Comparison of ENCODE assay signal across 12 cellular contexts in genomic region chr1:84435159-84435558, GRCh38. TPM values are rescaled to one million over a fixed set of nuclear protein-coding genes. Genes with fewer than 3 reads are reported as not detected.
DNase-seq lines count a peak whose midpoint lies in the region; ATAC-seq, FAIRE-seq and TF ChIP-seq lines count a peak whose summit lies in the region.
"Had no signal": no experiment of that assay in that cellular context is flagged by ENCODE, and none has a peak within 500 bp of the region (broad histone marks: within the 10 kb centered on the region; RNA-seq: fewer than 3 reads in every experiment).

No MANE protein-coding gene starts in this region.

- no peaks in the 10 kb centered on the region for H3K36me3 ChIP-seq in PC-3 (ENCODE audit: low read depth, low read length)
- no peaks in the 10 kb centered on the region for H3K36me3 ChIP-seq in osteoblast (ENCODE audit: insufficient read depth, low read length)
- no peaks in the 10 kb centered on the region for H3K36me3 ChIP-seq in left ventricle myocardium inferior
- H3K36me3 ChIP-seq in kidney (ENCODE audit: control insufficient read depth in 1 of 2, insufficient read depth in 2 of 2, low read length in 2 of 2) = no peaks in the 10 kb centered on the region

- H3K4me2 ChIP-seq in PC-3 (ENCODE audit: low read length) = no peak overlapping the region
- peak overlapping the region; percentile 65 for H3K4me2 ChIP-seq in osteoblast (ENCODE audit: insufficient read depth, low read length)

- POLR2A ChIA-PET in activated CD8-positive, alpha-beta T cell treated with anti-CD3 and anti-CD28 coated beads, Interleukin-2, amount 10 ng/mL, durations not matched to agents 7 days and 5 days (lab: Charles Lee) = interaction anchor here (2.0 to 5.4 kb wide), 2 partner anchors 139 to 291 kb away, joined by 5 to 26 read pairs; partner anchors contain the start of genes CTBS and PRKACB
- POLR2A ChIA-PET in activated CD8-positive, alpha-beta T cell treated with anti-CD3 and anti-CD28 coated beads for 36 hours (lab: Charles Lee) = interaction anchor here (1.0 kb wide), 2 partner anchors 71 to 291 kb away, joined by 3 read pairs; partner anchors contain the start of genes GNG5 and SPATA1
- POLR2A ChIA-PET in PC-3 (lab: Charles Lee; ENCODE audit: unreplicated experiment) = no interaction called here

- peak; percentile 38 for ATAC-seq in activated CD8-positive, alpha-beta T cell treated with anti-CD3 and anti-CD28 coated beads, Interleukin-2, amount 10 ng/mL, durations not matched to agents 7 days and 5 days
- ATAC-seq in activated CD8-positive, alpha-beta T cell treated with anti-CD3 and anti-CD28 coated beads for 36 hours = no peak
- ATAC-seq in HG02885 (IDR thresholded peaks at IDR 0.05; ENCODE audit: poor library complexity, unreplicated experiment) (peak; percentile 50), PC-3 (no peak)

- H3K4me1 ChIP-seq in PC-3 (ENCODE audit: insufficient read depth, low read length) (peaks cover 22% of the 10 kb centered on the region), osteoblast (ENCODE audit: insufficient read depth, low read length) (peaks cover 4% of the 10 kb centered on the region), left ventricle myocardium inferior (peaks cover 18% of the 10 kb centered on the region), kidney (ENCODE audit: control insufficient read depth in 1 of 2, insufficient read depth in 1 of 2, low read depth in 1 of 2, low read length in 2 of 2) (no peaks in the 10 kb centered on the region)

- no TSS peak for BruUV-seq in PC-3 (replicated peaks; lab: Mats Ljungman, UMichigan)

- no peak overlapping the region for H3K27ac Mint-ChIP-seq in activated CD8-positive, alpha-beta T cell treated with anti-CD3 and anti-CD28 coated beads, Interleukin-2, amount 10 ng/mL, durations not matched to agents 7 days and 5 days
- H3K27ac Mint-ChIP-seq in activated CD8-positive, alpha-beta T cell treated with anti-CD3 and anti-CD28 coated beads for 36 hours = no peak overlapping the region
- H3K27ac Mint-ChIP-seq: activated B cell treated with CpG ODN at 0.5 μM for 24 hours had no signal

- no peaks in the 10 kb centered on the region for H3K9me3 ChIP-seq in PC-3 (ENCODE audit: low read length)
- H3K9me3 ChIP-seq in osteoblast (ENCODE audit: low read depth, low read length) = no peaks in the 10 kb centered on the region
- peaks cover 3% of the 10 kb centered on the region for H3K9me3 ChIP-seq in left ventricle myocardium inferior (replicated peaks)
- H3K9me3 ChIP-seq in kidney (ENCODE audit: control insufficient read depth in 1 of 2, low read length in 2 of 2) = no peaks in the 10 kb centered on the region

- intact Hi-C loops in activated CD8-positive, alpha-beta T cell treated with anti-CD3 and anti-CD28 coated beads for 36 hours (cut with micrococcal nuclease) = loop anchor here (2.0 to 10.0 kb wide), 3 partner anchors 294 to 530 kb away; no protein-coding TSS in a partner anchor
- intact Hi-C loops in PC-3 (cut with micrococcal nuclease) = loop anchor here (2.0 to 10.0 kb wide), 2 partner anchors 504 to 530 kb away; no protein-coding TSS in a partner anchor
- intact Hi-C loops in left ventricle myocardium inferior (cut with micrococcal nuclease) = loop anchor here (5.0 to 10.0 kb wide), 3 partner anchors 190 to 320 kb away; partner anchors contain the start of gene PRKACB
- intact Hi-C loops in kidney (cut with DNase I) = loop anchor here (10.0 kb wide), 1 partner anchor 320 kb away; no protein-coding TSS in a partner anchor

- H3K9me3 Mint-ChIP-seq in activated CD8-positive, alpha-beta T cell treated with anti-CD3 and anti-CD28 coated beads, Interleukin-2, amount 10 ng/mL, durations not matched to agents 7 days and 5 days (ENCODE audit: insufficient read depth) = no peaks in the 10 kb centered on the region
- H3K9me3 Mint-ChIP-seq in activated CD8-positive, alpha-beta T cell treated with anti-CD3 and anti-CD28 coated beads for 36 hours = peaks cover 5% of the 10 kb centered on the region
- H3K9me3 Mint-ChIP-seq: activated B cell treated with CpG ODN at 0.5 μM for 24 hours had no signal

- H3K4me3 Mint-ChIP-seq in activated CD8-positive, alpha-beta T cell treated with anti-CD3 and anti-CD28 coated beads, Interleukin-2, amount 10 ng/mL, durations not matched to agents 7 days and 5 days = no peak overlapping the region
- H3K4me3 Mint-ChIP-seq in activated CD8-positive, alpha-beta T cell treated with anti-CD3 and anti-CD28 coated beads for 36 hours = no peak overlapping the region
- H3K4me3 Mint-ChIP-seq: activated B cell treated with CpG ODN at 0.5 μM for 24 hours had no signal

- peaks cover 2% of the 10 kb centered on the region for H3K27me3 Mint-ChIP-seq in activated CD8-positive, alpha-beta T cell treated with anti-CD3 and anti-CD28 coated beads, Interleukin-2, amount 10 ng/mL, durations not matched to agents 7 days and 5 days (ENCODE audit: low read depth)
- H3K27me3 Mint-ChIP-seq in activated CD8-positive, alpha-beta T cell treated with anti-CD3 and anti-CD28 coated beads for 36 hours = no peaks in the 10 kb centered on the region
- H3K27me3 Mint-ChIP-seq: activated B cell treated with CpG ODN at 0.5 μM for 24 hours had no signal

- DNase-seq in activated CD8-positive, alpha-beta T cell treated with anti-CD3 and anti-CD28 coated beads, Interleukin-2, amount 10 ng/mL, durations not matched to agents 7 days and 5 days = no peak
- DNase-seq in activated CD8-positive, alpha-beta T cell treated with anti-CD3 and anti-CD28 coated beads for 36 hours = no peak
- DNase-seq in PC-3 = no peak
- DNase-seq in osteoblast (ENCODE audit: insufficient read length, low spot score, missing footprints) = no peak
- no peak for DNase-seq in left ventricle myocardium inferior
- no peak for DNase-seq in GM12892 (ENCODE audit: insufficient read length)
- no peak for DNase-seq in kidney
- DNase-seq: activated B cell treated with CpG ODN at 0.5 μM for 24 hours, NCI-H1436 treated with DMSO at 0.1 percent for 48 hours had no signal

- no peaks in the 10 kb centered on the region for H3F3A ChIP-seq in PC-3 (ENCODE audit: low read length, unreplicated experiment)

- H3K79me2 ChIP-seq in PC-3 (ENCODE audit: low read length) (no peaks in the 10 kb centered on the region), osteoblast (ENCODE audit: insufficient read depth, low read length) (no peaks in the 10 kb centered on the region)

- H3K27me3 ChIP-seq in PC-3 (ENCODE audit: low read length) (no peaks in the 10 kb centered on the region), osteoblast (ENCODE audit: insufficient read depth, low read length) (no peaks in the 10 kb centered on the region), left ventricle myocardium inferior (ENCODE audit: low read depth) (no peaks in the 10 kb centered on the region)

- no peak for TF ChIP-seq POLR2A in GM12892 (IDR thresholded peaks at IDR 0.05; ENCODE audit: low read depth, low read length)

- H3K27ac ChIP-seq in PC-3 (ENCODE audit: low read length) = no peak overlapping the region
- H3K27ac ChIP-seq in osteoblast (ENCODE audit: low read depth, low read length) = no peak overlapping the region
- no peak overlapping the region for H3K27ac ChIP-seq in left ventricle myocardium inferior (replicated peaks)
- H3K27ac ChIP-seq in kidney (ENCODE audit: low read depth in 2 of 2, low read length in 2 of 2) = no peak overlapping the region

- no peak for FAIRE-seq in GM12892 (lab: Jason Lieb, UNC)
- no peak for FAIRE-seq in kidney (lab: Jason Lieb, UNC)

- no peaks in the 10 kb centered on the region for H3K36me3 Mint-ChIP-seq in activated CD8-positive, alpha-beta T cell treated with anti-CD3 and anti-CD28 coated beads, Interleukin-2, amount 10 ng/mL, durations not matched to agents 7 days and 5 days (ENCODE audit: low read depth)
- H3K36me3 Mint-ChIP-seq in activated CD8-positive, alpha-beta T cell treated with anti-CD3 and anti-CD28 coated beads for 36 hours (ENCODE audit: low read depth) = no peaks in the 10 kb centered on the region

- no peak overlapping the region for H3K9ac ChIP-seq in PC-3 (ENCODE audit: low read length)
- H3K9ac ChIP-seq in kidney (ENCODE audit: low read length in 2 of 2) = no peak overlapping the region

- CTCF ChIA-PET in activated CD8-positive, alpha-beta T cell treated with anti-CD3 and anti-CD28 coated beads, Interleukin-2, amount 10 ng/mL, durations not matched to agents 7 days and 5 days (lab: Charles Lee) = interaction anchor here (0.8 to 9.1 kb wide), 11 partner anchors 8 to 319 kb away, joined by 3 to 177 read pairs (median 5); partner anchors contain the start of genes GNG5, PRKACB and SPATA1
- CTCF ChIA-PET in activated CD8-positive, alpha-beta T cell treated with anti-CD3 and anti-CD28 coated beads for 36 hours (lab: Charles Lee) = interaction anchor here (1.1 to 10.0 kb wide), 5 partner anchors 71 to 337 kb away, joined by 3 to 157 read pairs (median 4); partner anchors contain the start of genes GNG5, PRKACB and SPATA1
- CTCF ChIA-PET in PC-3 (lab: Charles Lee) = no interaction called here

- no peak for TF ChIP-seq CTCF in activated CD8-positive, alpha-beta T cell treated with anti-CD3 and anti-CD28 coated beads for 36 hours (IDR thresholded peaks at IDR 0.05)
- TF ChIP-seq CTCF in PC-3 (conservative IDR thresholded peaks at IDR 0.05; ENCODE audit: low read depth, low read length) (no peak), osteoblast (IDR thresholded peaks at IDR 0.05; ENCODE audit: extremely low read depth, low read depth, low read length) (no peak), left ventricle myocardium inferior (IDR thresholded peaks at IDR 0.05; ENCODE audit: borderline replicate concordance) (no peak), kidney (IDR thresholded peaks at IDR 0.05; ENCODE audit: borderline replicate concordance, extremely low read depth, insufficient read depth) (no peak)

- H4K20me1 ChIP-seq in PC-3 (ENCODE audit: low read length) = no peaks in the 10 kb centered on the region
- H4K20me1 ChIP-seq in osteoblast (ENCODE audit: insufficient read depth, low read length) = no peaks in the 10 kb centered on the region

- H3K4me3 ChIP-seq in PC-3 (ENCODE audit: low read length) (no peak overlapping the region), osteoblast (ENCODE audit: insufficient read depth, low read length) (peak overlapping the region; percentile 45), left ventricle myocardium inferior (no peak overlapping the region), kidney (ENCODE audit: low read length in 2 of 2) (peak overlapping the region in 1 of 2 donors; percentile 6)

- no peaks in the 10 kb centered on the region for H3K9me2 ChIP-seq in PC-3 (replicated peaks; ENCODE audit: low read length)

- H3K4me1 Mint-ChIP-seq in activated CD8-positive, alpha-beta T cell treated with anti-CD3 and anti-CD28 coated beads, Interleukin-2, amount 10 ng/mL, durations not matched to agents 7 days and 5 days (ENCODE audit: low read depth) = peaks cover 10% of the 10 kb centered on the region
- peaks cover 7% of the 10 kb centered on the region for H3K4me1 Mint-ChIP-seq in activated CD8-positive, alpha-beta T cell treated with anti-CD3 and anti-CD28 coated beads for 36 hours (ENCODE audit: low read depth)

- H2AFZ ChIP-seq in PC-3 (ENCODE audit: low read length) = 0 out of 2 replicates have a peak overlapping the region, but pooled peaks have one; percentile 22
- H2AFZ ChIP-seq in osteoblast (ENCODE audit: low read length) = peak overlapping the region; percentile 81

RNA-seq across cellular contexts. Expression of gene DNASE2B, which starts 36.9 kb away (rescaled TPM):
- not detected for total RNA-seq in activated CD8-positive, alpha-beta T cell treated with anti-CD3 and anti-CD28 coated beads, Interleukin-2, amount 10 ng/mL, durations not matched to agents 7 days and 5 days
- total RNA-seq in activated CD8-positive, alpha-beta T cell treated with anti-CD3 and anti-CD28 coated beads for 36 hours = not detected
- not detected in 2 replicates for total RNA-seq in PC-3 (2014; rRNA removed)
- total RNA-seq in osteoblast = not detected in 2 replicates
- total RNA-seq in left ventricle myocardium inferior = not detected
- not detected for polyA plus RNA-seq in GM12892 (2012; ENCODE audit: missing spikeins)
- not detected for total RNA-seq in kidney
- polyA plus RNA-seq in kidney (ENCODE audit: insufficient read depth, low read depth, low replicate concordance) = not detected
- total RNA-seq: activated B cell treated with CpG ODN at 0.5 μM for 24 hours, myocyte had no signal
- polyA plus RNA-seq: AG04450 had no signal

RNA-seq across cellular contexts. Expression of gene RPF1, which starts 43.9 kb away (rescaled TPM):
- total RNA-seq in activated CD8-positive, alpha-beta T cell treated with anti-CD3 and anti-CD28 coated beads, Interleukin-2, amount 10 ng/mL, durations not matched to agents 7 days and 5 days = 10 to 100 TPM; 41.6 to 44.1 TPM
- total RNA-seq in activated CD8-positive, alpha-beta T cell treated with anti-CD3 and anti-CD28 coated beads for 36 hours = 10 to 100 TPM; 61.9 to 64.1 TPM
- total RNA-seq in PC-3 (2014; rRNA removed) = 83.0 and 85.8 TPM in 2 replicates
- 29.3 and 35.4 TPM in 2 replicates for total RNA-seq in osteoblast
- 34.9 TPM for total RNA-seq in left ventricle myocardium inferior
- 45.4 TPM for polyA plus RNA-seq in GM12892 (2012; ENCODE audit: missing spikeins)
- 29.6 TPM for total RNA-seq in kidney
- polyA plus RNA-seq in kidney (ENCODE audit: insufficient read depth, low read depth, low replicate concordance) = 44.1 TPM

Comparison
In these comparisons a context has a peak if more than half of its experiments do, and no peak if none do; other contexts are left out.
1. ATAC-seq: peak in activated CD8-positive, alpha-beta T cell treated with anti-CD3 and anti-CD28 coated beads, Interleukin-2, amount 10 ng/mL, durations not matched to agents 7 days and 5 days (single experiment) and HG02885 (single experiment); none in activated CD8-positive, alpha-beta T cell treated with anti-CD3 and anti-CD28 coated beads for 36 hours (single experiment) and PC-3 (single experiment).